In genomic region chr5:40428129-40428528, GRCh38 we compare ENCODE assay signal across 8 cellular contexts.
A peak's percentile ranks its signal among the peaks of the same experiment; 100 is the strongest.
DNase-seq lines count a peak whose midpoint lies in the region; ATAC-seq and FAIRE-seq lines count a peak whose summit lies in the region.

No MANE protein-coding gene starts in this region.

- FAIRE-seq in RCC 7860 (lab: Jason Lieb, UNC) = peak; percentile 71

- peaks cover 5 to 10% of the 10 kb centered on the region in 2 donors for H3K36me3 Mint-ChIP-seq in activated T-cell treated with anti-CD3 and anti-CD28 coated beads, Interleukin-2, amount 50 U/mL, for 72 hours (ENCODE audit: insufficient read depth in 2 of 2)

- no peak overlapping the region for H3K4me3 Mint-ChIP-seq in activated T-cell treated with anti-CD3 and anti-CD28 coated beads, Interleukin-2, amount 50 U/mL, for 72 hours

- peaks cover 5 to 6% of the 10 kb centered on the region in 2 donors for H3K9me3 Mint-ChIP-seq in activated T-cell treated with anti-CD3 and anti-CD28 coated beads, Interleukin-2, amount 50 U/mL, for 72 hours

- no peak overlapping the region for H3K27ac Mint-ChIP-seq in activated T-cell treated with anti-CD3 and anti-CD28 coated beads, Interleukin-2, amount 50 U/mL, for 72 hours

- H3K4me1 Mint-ChIP-seq in activated T-cell treated with anti-CD3 and anti-CD28 coated beads, Interleukin-2, amount 50 U/mL, for 72 hours (ENCODE audit: low read depth) = peaks cover 44% of the 10 kb centered on the region

- ATAC-seq in activated T-cell treated with anti-CD3 and anti-CD28 coated beads, Interleukin-2, amount 50 U/mL, for 72 hours (replicated peaks in 1 of 2) = peak; percentile 72 to 74

- DNase-seq in activated T-cell treated with anti-CD3 and anti-CD28 coated beads, Interleukin-2, amount 50 U/mL, for 72 hours = no peak
- no peak for DNase-seq in activated T-cell treated with anti-CD3 and anti-CD28 coated beads, Interleukin-2, amount 50 U/mL, for 1 hour
- DNase-seq in RCC 7860 (ENCODE audit: low spot score) (peak; percentile 61), fibroblast of the conjunctiva (ENCODE audit: low read depth) (peak; percentile 60), stromal cell of bone marrow (ENCODE audit: low read depth) (peak; percentile 83), anterior cingulate cortex (lab: John Stamatoyannopoulos, UW) (no peak), amygdala (lab: John Stamatoyannopoulos, UW) (no peak)
- no peak for DNase-seq in activated naive CD4-positive, alpha-beta T cell treated with Interleukin-2 at 50 U/mL for 16 hours

- no peaks in the 10 kb centered on the region for H3K27me3 Mint-ChIP-seq in activated T-cell treated with anti-CD3 and anti-CD28 coated beads, Interleukin-2, amount 50 U/mL, for 72 hours (ENCODE audit: low read depth)

Comparison
In these comparisons a context has a peak if more than half of its experiments do, and no peak if none do; other contexts are left out.
1. DNase-seq: peak in RCC 7860 (single experiment), fibroblast of the conjunctiva (single experiment) and stromal cell of bone marrow (single experiment); none in activated T-cell treated with anti-CD3 and anti-CD28 coated beads, Interleukin-2, amount 50 U/mL, for 72 hours (0 of 2), activated T-cell treated with anti-CD3 and anti-CD28 coated beads, Interleukin-2, amount 50 U/mL, for 1 hour (single experiment), anterior cingulate cortex (0 of 58), amygdala (0 of 56) and activated naive CD4-positive, alpha-beta T cell treated with Interleukin-2 at 50 U/mL for 16 hours (single experiment).